ENCODE assay signal across 8 cellular contexts in the genomic region with DNA sequence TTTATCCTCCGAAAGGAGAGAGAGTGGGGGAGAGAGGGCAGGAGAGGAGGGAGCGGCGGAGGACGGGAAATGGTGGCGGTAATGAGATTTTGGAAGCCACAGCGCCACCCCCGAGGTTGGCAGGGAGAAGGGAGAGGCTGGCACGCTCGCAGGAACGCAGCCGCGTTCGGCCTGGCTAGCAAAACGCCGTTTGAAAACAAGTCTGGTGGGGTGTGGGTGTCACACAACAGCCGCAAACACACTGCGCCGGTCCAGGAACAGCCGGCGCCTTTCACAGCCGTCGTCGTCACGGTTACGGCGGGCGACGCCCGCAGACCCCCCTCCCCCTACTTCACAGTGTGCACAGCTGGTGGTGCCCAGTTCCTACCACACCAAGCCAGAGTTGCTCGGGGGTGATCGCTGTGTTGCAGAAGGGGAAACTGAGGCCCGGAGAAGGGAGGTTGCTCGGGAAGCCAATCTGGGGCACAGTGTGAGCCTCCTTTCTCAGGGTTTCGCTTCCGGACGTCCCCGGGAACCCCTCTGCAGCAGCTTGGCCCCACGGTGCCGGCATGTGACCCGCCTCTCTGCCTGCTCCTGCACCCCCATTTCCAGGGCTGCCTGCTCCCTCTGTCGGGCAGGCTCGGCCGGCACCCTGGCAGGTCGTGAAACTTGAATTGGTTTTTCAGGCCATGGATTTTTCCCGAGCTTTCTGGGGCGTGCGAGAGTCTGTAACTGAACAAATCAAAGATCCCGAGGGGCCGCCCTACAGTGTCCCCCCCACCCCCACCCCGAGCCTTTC. TPM values are rescaled to one million over a fixed set of nuclear protein-coding genes. Genes with fewer than 3 reads are reported as not detected.
DNase-seq lines count a peak whose midpoint lies in the region; ATAC-seq, FAIRE-seq and TF ChIP-seq lines count a peak whose summit lies in the region.

No MANE protein-coding gene starts in this region.

- H3K9me3 ChIP-seq in kidney (ENCODE audit: control insufficient read depth in 1 of 2, low read length in 2 of 2) = no peaks in the 10 kb centered on the region

- peak; percentile 86 for DNase-seq in G401 (ENCODE audit: low spot score)
- peak; percentile 77 for DNase-seq in NCI-H748 treated with DMSO at 0.1 percent for 48 hours (lab: John Stamatoyannopoulos, UW)
- DNase-seq in central memory CD8-positive, alpha-beta T cell (ENCODE audit: low spot score in 2 of 2) = peak in 1 of 2 donors; percentile 41
- DNase-seq in kidney = peak; percentile 79
- DNase-seq in stimulated activated CD8-positive, alpha-beta memory T cell treated with anti-CD3 and anti-CD28 coated beads, Interleukin-12 subunit alpha, Interleukin-12 subunit beta, amount 100 ng/mL, for 1 hour (ENCODE audit: low read depth) = peak; percentile 1
- DNase-seq in cortex of kidney (lab: John Stamatoyannopoulos, UW) = no peak

- in situ Hi-C loops in G401 (cut with HindIII; ENCODE audit: low sequenced_read_pairs) = no loop called here

- peak; percentile 63 for ATAC-seq in central memory CD8-positive, alpha-beta T cell (replicated peaks; ENCODE audit: extremely low read depth, poor library complexity, severe bottlenecking)
- no peak for ATAC-seq in GM21447 (IDR thresholded peaks at IDR 0.05; ENCODE audit: unreplicated experiment)
- ATAC-seq in GM21529 (IDR thresholded peaks at IDR 0.05; ENCODE audit: unreplicated experiment) = no peak

- no peaks in the 10 kb centered on the region for H3K36me3 ChIP-seq in kidney (ENCODE audit: control insufficient read depth in 1 of 2, insufficient read depth in 2 of 2, low read length in 2 of 2)

- no peak overlapping the region for H3K27ac ChIP-seq in kidney (ENCODE audit: low read depth in 2 of 2, low read length in 2 of 2)

- peak overlapping the region; percentile 29 to 43 for H3K4me3 ChIP-seq in kidney (ENCODE audit: low read length in 2 of 2)

- FAIRE-seq in kidney (lab: Jason Lieb, UNC) = no peak

- no peaks in the 10 kb centered on the region for H3K9me3 Mint-ChIP-seq in central memory CD8-positive, alpha-beta T cell

- TF ChIP-seq CTCF in kidney (IDR thresholded peaks at IDR 0.05; ENCODE audit: borderline replicate concordance, extremely low read depth, insufficient read depth) = no peak

- H3K36me3 Mint-ChIP-seq in central memory CD8-positive, alpha-beta T cell (ENCODE audit: insufficient read depth) = no peaks in the 10 kb centered on the region

- no peaks in the 10 kb centered on the region for H3K4me1 Mint-ChIP-seq in central memory CD8-positive, alpha-beta T cell

- peak overlapping the region; percentile 76 for H3K4me3 Mint-ChIP-seq in central memory CD8-positive, alpha-beta T cell

- no peak overlapping the region for H3K27ac Mint-ChIP-seq in central memory CD8-positive, alpha-beta T cell (ENCODE audit: low read depth)

- no peaks in the 10 kb centered on the region for H3K27me3 Mint-ChIP-seq in central memory CD8-positive, alpha-beta T cell

- H3K4me1 ChIP-seq in kidney (ENCODE audit: control insufficient read depth in 1 of 2, insufficient read depth in 1 of 2, low read depth in 1 of 2, low read length in 2 of 2) = peaks cover 0 to 3% of the 10 kb centered on the region in 2 donors

- intact Hi-C loops in kidney (cut with DNase I) = no loop called here

- H3K9ac ChIP-seq in kidney (ENCODE audit: low read length in 2 of 2) = no peak overlapping the region

RNA-seq across cellular contexts. Expression of gene UNCX, which starts 57.8 kb away (rescaled TPM):
- total RNA-seq in G401 (2014; rRNA removed; shearing (Covaris generic)) = 0.10 and 0.25 TPM in 2 replicates
- 2.0 TPM for total RNA-seq in kidney
- polyA plus RNA-seq in kidney (ENCODE audit: insufficient read depth, low read depth, low replicate concordance) = 1.4 TPM
